ENCODE assay signal across 9 cellular contexts in the genomic region with DNA sequence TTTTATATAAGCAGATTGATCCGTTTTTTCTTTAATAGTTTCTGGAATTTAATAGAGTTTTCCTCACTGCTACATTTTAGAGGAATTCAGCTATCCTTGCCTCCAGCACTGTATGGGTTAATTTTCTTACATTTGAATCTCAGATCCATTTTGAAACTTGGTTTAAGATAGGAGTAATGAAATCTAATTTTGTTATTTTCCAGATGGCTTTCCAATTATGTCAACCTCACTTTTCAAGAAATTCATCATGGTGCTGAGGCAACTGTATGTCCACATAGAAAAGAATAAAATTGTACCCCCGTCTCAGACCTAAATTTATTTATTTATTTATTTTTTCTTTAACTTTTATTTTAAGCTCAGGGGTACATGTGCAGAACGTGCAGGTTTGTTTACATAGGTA.
"Had no signal": no experiment of that assay in that cellular context is flagged by ENCODE, and none has a peak within 500 bp of the region (broad histone marks: within the 10 kb centered on the region; RNA-seq: fewer than 3 reads in every experiment).

No MANE protein-coding gene starts in this region.

- H3K9ac ChIP-seq: GM23248 had no signal

- H3K27ac Mint-ChIP-seq: GM23338, H9, HFFc6 had no signal

- H3K4me2 ChIP-seq: GM23338 had no signal

- H3K4me3 Mint-ChIP-seq: GM23338, H9, HFFc6 had no signal

- H3K4me1 Mint-ChIP-seq: GM23338, H9 had no signal

- H2AFZ ChIP-seq: GM23248, GM23338 had no signal

- ATAC-seq: GM23338, HCT116 had no signal

- H3K27ac ChIP-seq: GM23248 had no signal

- DNase-seq: GM23248, GOT3, H7, H9, HCEC 1CT, HFFc6 had no signal

- H3K9me3 Mint-ChIP-seq: HFFc6 had no signal

- H3K4me3 ChIP-seq: GM23248, GM23338, HAP-1 had no signal
